Comparison of ENCODE assay signal across 25 cellular contexts in genomic region chr2:15082105-15083058, GRCh38.
"Had no signal": no experiment of that assay in that cellular context is flagged by ENCODE, and none has a peak within 500 bp of the region (broad histone marks: within the 10 kb centered on the region; RNA-seq: fewer than 3 reads in every experiment).

No MANE protein-coding gene starts in this region.

- H3K27ac ChIP-seq: cardiac muscle cell, WERI-Rb-1 had no signal

- H3K27me3 ChIP-seq: cardiac muscle cell had no signal

- DNase-seq: activated CD4-positive, alpha-beta T cell treated with anti-CD3 and anti-CD28 coated beads for 4 hours; activated CD8-positive, alpha-beta memory T cell treated with anti-CD3 and anti-CD28 coated beads, Interleukin-2, amount 10 ng/mL, durations not matched to agents 7 days and 5 days; activated effector memory CD4-positive, alpha-beta T cell treated with Interleukin-2 at 50 U/mL for 16 hours; activated naive CD4-positive, alpha-beta T cell treated with Interleukin-2 at 50 U/mL for 16 hours; activated T-cell treated with anti-CD3 and anti-CD28 coated beads, Interleukin-2, amount 50 U/mL, for 24 hours; amygdala; cerebellar nuclear complex; Kasumi-1; NCI-H1092 treated with DMSO at 0.1 percent for 48 hours; NCI-H1417 treated with DMSO at 0.1 percent for 48 hours; NCI-H1694; NCI-H2029; NCI-H2107; NCI-H2171 treated with DMSO at 0.1 percent for 48 hours; NCI-H226; NCI-H510A treated with DMSO at 0.1 percent for 48 hours; NCI-H69; SIG-M5; T-cell; T-helper 2 cell; WERI-Rb-1 had no signal

- H3K36me3 ChIP-seq: cardiac muscle cell, WERI-Rb-1 had no signal

- ATAC-seq: activated CD4-positive, CD25-positive, alpha-beta regulatory T cell treated with anti-CD3 and anti-CD28 coated beads, Interleukin-2, amount 50 U/mL, for 24 hours; activated CD8-positive, alpha-beta memory T cell treated with anti-CD3 and anti-CD28 coated beads, Interleukin-2, amount 10 ng/mL, durations not matched to agents 7 days and 5 days; T-cell had no signal

- FAIRE-seq: astrocyte, colon had no signal

- H3K4me3 ChIP-seq: cardiac muscle cell had no signal
